ENCODE assay signal across 7 cellular contexts in genomic region chr22:28799834-28800307, GRCh38. TPM values are rescaled to one million over a fixed set of nuclear protein-coding genes. Genes with fewer than 3 reads are reported as not detected.
DNase-seq lines count a peak whose midpoint lies in the region; ATAC-seq and TF ChIP-seq lines count a peak whose summit lies in the region.

No MANE protein-coding gene starts in this region.

- H3K79me2 ChIP-seq in GM23248 (ENCODE audit: insufficient read depth) = peaks cover 81% of the 10 kb centered on the region
- H3K79me2 ChIP-seq in KMS-11 (ENCODE audit: insufficient read depth, low read depth) = peaks cover 89% of the 10 kb centered on the region

- peak; percentile 86 for DNase-seq in GM03348 (ENCODE audit: low spot score)
- DNase-seq in GM23248 = peak; percentile 83
- peak in 1 of 2 donors; percentile 41 for DNase-seq in activated naive CD4-positive, alpha-beta T cell treated with anti-CD3 and anti-CD28 coated beads, Interleukin-2, amount 50 U/mL, for 72 hours (ENCODE audit: low spot score in 2 of 2)
- peak; percentile 14 for DNase-seq in glomerular endothelial cell (ENCODE audit: extremely low read depth, low read depth, low spot score)
- no peak for DNase-seq in NCI-H2171 treated with DMSO at 0.1 percent for 48 hours (lab: John Stamatoyannopoulos, UW)

- H3K9me3 Mint-ChIP-seq in activated naive CD4-positive, alpha-beta T cell treated with anti-CD3 and anti-CD28 coated beads, Interleukin-2, amount 50 U/mL, for 72 hours = no peaks in the 10 kb centered on the region

- H3F3A ChIP-seq in GM23248 (ENCODE audit: insufficient read depth) = peaks cover 47% of the 10 kb centered on the region

- H3K27ac Mint-ChIP-seq in activated naive CD4-positive, alpha-beta T cell treated with anti-CD3 and anti-CD28 coated beads, Interleukin-2, amount 50 U/mL, for 72 hours = peak overlapping the region; percentile 98

- H3K4me2 ChIP-seq in GM23248 (ENCODE audit: unreplicated experiment) (peak overlapping the region; percentile 88), KMS-11 (peak overlapping the region; percentile 99)

- H3K9ac ChIP-seq in GM23248 = peak overlapping the region; percentile 100
- peak overlapping the region; percentile 100 for H3K9ac ChIP-seq in KMS-11

- H3K27me3 ChIP-seq in GM23248 (replicated peaks; ENCODE audit: insufficient read depth) = no peaks in the 10 kb centered on the region
- no peaks in the 10 kb centered on the region for H3K27me3 ChIP-seq in KMS-11 (ENCODE audit: insufficient read depth, low read depth)
- no peaks in the 10 kb centered on the region for H3K27me3 ChIP-seq in neutrophil

- peaks cover 38 to 57% of the 10 kb centered on the region in 2 donors for H3K36me3 Mint-ChIP-seq in activated naive CD4-positive, alpha-beta T cell treated with anti-CD3 and anti-CD28 coated beads, Interleukin-2, amount 50 U/mL, for 72 hours

- no peak for TF ChIP-seq CTCF in KMS-11 (conservative IDR thresholded peaks at IDR 0.05; ENCODE audit: low read depth, low read length)
- TF ChIP-seq CTCF in neutrophil (IDR thresholded peaks at IDR 0.05) = no peak

- H4K20me1 ChIP-seq in GM23248 (ENCODE audit: insufficient read depth) (peaks cover 10% of the 10 kb centered on the region; the same call in 1 of the 2 replicates), KMS-11 (ENCODE audit: insufficient read depth) (peaks cover 18% of the 10 kb centered on the region)

- H3K4me1 ChIP-seq in GM23248 (ENCODE audit: insufficient read depth) (peaks cover 30% of the 10 kb centered on the region), KMS-11 (ENCODE audit: low read depth, poor library complexity, severe bottlenecking) (peaks cover 68% of the 10 kb centered on the region), neutrophil (ENCODE audit: control insufficient read depth in 1 of 2, insufficient read depth in 1 of 2, low read depth in 1 of 2, low read length in 1 of 2) (peaks cover 41 to 47% of the 10 kb centered on the region in 2 experiments)

- peak overlapping the region; percentile 98 for H3K4me3 ChIP-seq in GM23248
- H3K4me3 ChIP-seq in KMS-11 (IDR thresholded peaks at IDR 0.05; ENCODE audit: insufficient read depth, low read depth, low read length) = peak overlapping the region; percentile 74
- peak overlapping the region; percentile 91 to 93 for H3K4me3 ChIP-seq in neutrophil (ENCODE audit: low read depth in 1 of 2, low read length in 1 of 2)

- H3K36me3 ChIP-seq in GM23248 (ENCODE audit: low read depth) (peaks cover 40% of the 10 kb centered on the region), KMS-11 (ENCODE audit: insufficient read depth) (peaks cover 33% of the 10 kb centered on the region), neutrophil (peaks cover 17% of the 10 kb centered on the region)

- H3K27ac ChIP-seq in GM23248 (peak overlapping the region; percentile 100), KMS-11 (peak overlapping the region; percentile 99), neutrophil (peak overlapping the region; percentile 83)

- no peaks in the 10 kb centered on the region for H3K9me2 ChIP-seq in GM23248 (ENCODE audit: insufficient read depth)

- H3K9me3 ChIP-seq in GM23248 (ENCODE audit: low read depth) (no peaks in the 10 kb centered on the region), neutrophil (no peaks in the 10 kb centered on the region)

- in situ Hi-C loops in GM23248 (cut with MboI) = no loop called here

- 1 to 2% methylated on average over 16 to 21 of the region's 29 CpGs for WGBS in GM23248 (ENCODE audit: low coverage in 1 of 2, low lambda C conversion rate in 2 of 2, missing lambda C conversion rate in 2 of 2), 2 experiments

- peak; percentile 35 to 47 for ATAC-seq in activated naive CD4-positive, alpha-beta T cell treated with anti-CD3 and anti-CD28 coated beads, Interleukin-2, amount 50 U/mL, for 72 hours

- no peak overlapping the region for H2AFZ ChIP-seq in GM23248
- no peak overlapping the region for H2AFZ ChIP-seq in KMS-11 (ENCODE audit: low read depth)

RNA-seq across cellular contexts. Expression of gene XBP1, which starts 0.5 kb away (rescaled TPM):
- 324 and 350 TPM in 2 replicates for total RNA-seq in GM23248 (2014; rRNA removed; shearing (Covaris generic))
- polyA plus RNA-seq in GM23248 (2016; fragmentation: Nextera tagmentation; extraction: Ambion mirVana) = 256 and 258 TPM in 2 replicates
- 10 to 100 TPM; 62.7 to 91.8 TPM for total RNA-seq in activated naive CD4-positive, alpha-beta T cell treated with anti-CD3 and anti-CD28 coated beads, Interleukin-2, amount 50 U/mL, for 72 hours
- 92.4 and 125 TPM in 2 replicates for total RNA-seq in glomerular endothelial cell

RNA-seq across cellular contexts. Expression of gene CCDC117, which starts 27.4 kb away (rescaled TPM):
- total RNA-seq in GM23248 (2014; rRNA removed; shearing (Covaris generic)) = 24.2 and 25.2 TPM in 2 replicates
- polyA plus RNA-seq in GM23248 (2016; fragmentation: Nextera tagmentation; extraction: Ambion mirVana) = 14.6 and 16.2 TPM in 2 replicates
- total RNA-seq in activated naive CD4-positive, alpha-beta T cell treated with anti-CD3 and anti-CD28 coated beads, Interleukin-2, amount 50 U/mL, for 72 hours = 10 to 100 TPM; 26.8 to 31.5 TPM
- total RNA-seq in glomerular endothelial cell = 18.3 and 23.5 TPM in 2 replicates

RNA-seq across cellular contexts. Expression of gene HSCB, which starts 58.0 kb away (rescaled TPM):
- 12.0 and 21.1 TPM in 2 replicates for total RNA-seq in GM23248 (2014; rRNA removed; shearing (Covaris generic))
- polyA plus RNA-seq in GM23248 (2016; fragmentation: Nextera tagmentation; extraction: Ambion mirVana) = 23.6 and 25.9 TPM in 2 replicates
- total RNA-seq in activated naive CD4-positive, alpha-beta T cell treated with anti-CD3 and anti-CD28 coated beads, Interleukin-2, amount 50 U/mL, for 72 hours = 10 to 100 TPM; 19.6 to 20.4 TPM
- total RNA-seq in glomerular endothelial cell = 14.3 and 27.8 TPM in 2 replicates

RNA-seq across cellular contexts. Expression of gene CHEK2, which starts 58.3 kb away (rescaled TPM):
- total RNA-seq in GM23248 (2014; rRNA removed; shearing (Covaris generic)) = 12.2 and 22.0 TPM in 2 replicates
- polyA plus RNA-seq in GM23248 (2016; fragmentation: Nextera tagmentation; extraction: Ambion mirVana) = 19.3 and 21.8 TPM in 2 replicates
- 10 to 100 TPM; 28.7 to 51.2 TPM for total RNA-seq in activated naive CD4-positive, alpha-beta T cell treated with anti-CD3 and anti-CD28 coated beads, Interleukin-2, amount 50 U/mL, for 72 hours
- 8.5 and 19.3 TPM in 2 replicates for total RNA-seq in glomerular endothelial cell
